In genomic region chr7:22945584-22945983, GRCh38 we compare ENCODE assay signal across 16 cellular contexts.
"Had no signal": no experiment of that assay in that cellular context is flagged by ENCODE, and none has a peak within 500 bp of the region (broad histone marks: within the 10 kb centered on the region; RNA-seq: fewer than 3 reads in every experiment).

No MANE protein-coding gene starts in this region.

- DNase-seq: activated B cell treated with CpG ODN at 0.5 μM for 24 hours; activated CD4-positive, alpha-beta T cell treated with anti-CD3 and anti-CD28 coated beads, Interleukin-2, amount 10 ng/mL, durations not matched to agents 7 days and 5 days; activated CD8-positive, alpha-beta memory T cell treated with anti-CD3 and anti-CD28 coated beads for 24 hours; activated naive CD4-positive, alpha-beta T cell treated with anti-CD3 and anti-CD28 coated beads for 36 hours; effector memory CD8-positive, alpha-beta T cell; foreskin keratinocyte; heart left ventricle; ovary; T-cell; T1000; thyroid gland had no signal

- H3K4me1 ChIP-seq: foreskin keratinocyte, thyroid gland had no signal

- H3K27ac Mint-ChIP-seq: activated B cell treated with CpG ODN at 0.5 μM for 24 hours; activated CD4-positive, alpha-beta T cell treated with anti-CD3 and anti-CD28 coated beads, Interleukin-2, amount 10 ng/mL, durations not matched to agents 7 days and 5 days; activated naive CD4-positive, alpha-beta T cell treated with anti-CD3 and anti-CD28 coated beads for 36 hours; dendritic cell treated with granulocyte-macrophage colony-stimulating factor and Interleukin-4, amounts not matched to agents 40 ng/mL and 50 ng/mL, for 4 days; T-cell had no signal

- H3K9me3 Mint-ChIP-seq: activated B cell treated with CpG ODN at 0.5 μM for 24 hours; activated CD4-positive, alpha-beta T cell treated with anti-CD3 and anti-CD28 coated beads, Interleukin-2, amount 10 ng/mL, durations not matched to agents 7 days and 5 days; activated naive CD4-positive, alpha-beta T cell treated with anti-CD3 and anti-CD28 coated beads for 36 hours; activated T-helper 17 cell treated with anti-CD3 and anti-CD28 coated beads, Interleukin-2, amount 50 U/mL, for 72 hours; central memory CD8-positive, alpha-beta T cell; dendritic cell treated with granulocyte-macrophage colony-stimulating factor and Interleukin-4, amounts not matched to agents 40 ng/mL and 50 ng/mL, for 4 days; effector memory CD8-positive, alpha-beta T cell; T-cell had no signal

- H3K36me3 ChIP-seq: ovary had no signal

- H3K4me3 Mint-ChIP-seq: activated B cell treated with CpG ODN at 0.5 μM for 24 hours; activated CD4-positive, alpha-beta T cell treated with anti-CD3 and anti-CD28 coated beads, Interleukin-2, amount 10 ng/mL, durations not matched to agents 7 days and 5 days; activated naive CD4-positive, alpha-beta T cell treated with anti-CD3 and anti-CD28 coated beads for 36 hours; activated T-helper 17 cell treated with anti-CD3 and anti-CD28 coated beads, Interleukin-2, amount 50 U/mL, for 72 hours; central memory CD8-positive, alpha-beta T cell; dendritic cell treated with granulocyte-macrophage colony-stimulating factor and Interleukin-4, amounts not matched to agents 40 ng/mL and 50 ng/mL, for 4 days; effector memory CD8-positive, alpha-beta T cell; T-cell had no signal

- H3K27ac ChIP-seq: epithelial cell of prostate, foreskin keratinocyte, heart left ventricle, ovary, thyroid gland had no signal

- H3K27me3 Mint-ChIP-seq: activated B cell treated with CpG ODN at 0.5 μM for 24 hours; activated CD4-positive, alpha-beta T cell treated with anti-CD3 and anti-CD28 coated beads, Interleukin-2, amount 10 ng/mL, durations not matched to agents 7 days and 5 days; activated T-helper 17 cell treated with anti-CD3 and anti-CD28 coated beads, Interleukin-2, amount 50 U/mL, for 72 hours; central memory CD8-positive, alpha-beta T cell; dendritic cell treated with granulocyte-macrophage colony-stimulating factor and Interleukin-4, amounts not matched to agents 40 ng/mL and 50 ng/mL, for 4 days; effector memory CD8-positive, alpha-beta T cell; T-cell had no signal

- ATAC-seq: activated T-helper 17 cell treated with anti-CD3 and anti-CD28 coated beads, Interleukin-2, amount 50 U/mL, for 72 hours; effector memory CD8-positive, alpha-beta T cell; foreskin keratinocyte; heart left ventricle; left lobe of liver; T-cell had no signal

- H3K27me3 ChIP-seq: foreskin keratinocyte, heart left ventricle, ovary, thyroid gland had no signal

- H3K4me1 Mint-ChIP-seq: activated B cell treated with CpG ODN at 0.5 μM for 24 hours; activated CD4-positive, alpha-beta T cell treated with anti-CD3 and anti-CD28 coated beads, Interleukin-2, amount 10 ng/mL, durations not matched to agents 7 days and 5 days; activated T-helper 17 cell treated with anti-CD3 and anti-CD28 coated beads, Interleukin-2, amount 50 U/mL, for 72 hours; central memory CD8-positive, alpha-beta T cell; T-cell had no signal

- H3K4me3 ChIP-seq: heart left ventricle, ovary, thyroid gland had no signal

- H3K9me3 ChIP-seq: heart left ventricle, ovary, thyroid gland had no signal
